In genomic region chr9:36293171-36293570, GRCh38 we compare ENCODE assay signal across 1 cellular context.
TF ChIP-seq lines count a peak whose summit lies in the region.

No MANE protein-coding gene starts in this region.

TF ChIP-seq in H1, 55 proteins besides CTCF, POLR2A, EP300 and RAD21:
- TF ChIP-seq YY1 (IDR thresholded peaks at IDR 0.05; ENCODE audit: low read depth, low read length) (no peak), POLR2AphosphoS5 (IDR thresholded peaks at IDR 0.05; ENCODE audit: low read depth, low read length) (no peak), POU5F1 (IDR thresholded peaks at IDR 0.05; ENCODE audit: low read depth, low read length) (no peak), MAFK (IDR thresholded peaks at IDR 0.05; ENCODE audit: low read depth, low read length) (no peak), RFX5 (IDR thresholded peaks at IDR 0.05; ENCODE audit: borderline replicate concordance, low read depth, low read length) (no peak), TAF7 (optimal IDR thresholded peaks at IDR 0.05; ENCODE audit: borderline replicate concordance, low read depth, low read length) (no peak), EZH2 (IDR thresholded peaks at IDR 0.05; ENCODE audit: low read depth, low read length, severe bottlenecking) (no peak)
